In genomic region chr11:99555506-99555905, GRCh38 we compare ENCODE assay signal across 19 cellular contexts.
DNase-seq lines count a peak whose midpoint lies in the region; ATAC-seq and TF ChIP-seq lines count a peak whose summit lies in the region.
"Had no signal": no experiment of that assay in that cellular context is flagged by ENCODE, and none has a peak within 500 bp of the region (broad histone marks: within the 10 kb centered on the region; RNA-seq: fewer than 3 reads in every experiment).

No MANE protein-coding gene starts in this region.

- no peak overlapping the region for H2AFZ ChIP-seq in hepatocyte

- DNase-seq in hepatocyte (ENCODE audit: low spot score) (no peak), NCI-H1417 (lab: John Stamatoyannopoulos, UW) (no peak)
- DNase-seq: 8988T; Calu3; CD8-positive, alpha-beta T cell; DMS79 treated with DMSO at 0.1 percent for 48 hours; GF-D8; GOT3; H7; HFFc6 had no signal

- no peak overlapping the region for H3K27ac ChIP-seq in hepatocyte
- H3K27ac ChIP-seq: BLaER1 treated with 17β-estradiol and CSF1 and Interleukin-3, amounts not matched to agents 10 nM and 100 nM; HL-60; KMS-11 had no signal

- H3K4me2 ChIP-seq in hepatocyte: no peak overlapping the region
- H3K4me2 ChIP-seq: BLaER1 treated with 17β-estradiol and CSF1 and Interleukin-3, amounts not matched to agents 10 nM and 100 nM; KMS-11 had no signal

- H3K27me3 ChIP-seq in hepatocyte: no peaks in the 10 kb centered on the region
- H3K27me3 ChIP-seq: BLaER1 treated with 17β-estradiol and CSF1 and Interleukin-3, amounts not matched to agents 10 nM and 100 nM had no signal

- no peak overlapping the region for H3K4me3 ChIP-seq in hepatocyte
- H3K4me3 ChIP-seq: BLaER1 treated with 17β-estradiol and CSF1 and Interleukin-3, amounts not matched to agents 10 nM and 100 nM had no signal

- H3K9me2 ChIP-seq in hepatocyte (replicated peaks; ENCODE audit: insufficient read depth): no peaks in the 10 kb centered on the region

- H3K9me3 ChIP-seq in hepatocyte (ENCODE audit: low read depth): no peaks in the 10 kb centered on the region
- H3K9me3 ChIP-seq: BLaER1 treated with 17β-estradiol and CSF1 and Interleukin-3, amounts not matched to agents 10 nM and 100 nM had no signal

- TF ChIP-seq CTCF in hepatocyte (IDR thresholded peaks at IDR 0.05; ENCODE audit: poor library complexity): no peak

- 93% methylated on average over 2 of the region's 2 CpGs for WGBS in hepatocyte (ENCODE audit: low lambda C conversion rate, missing lambda C conversion rate)

- no peaks in the 10 kb centered on the region for H3K36me3 ChIP-seq in hepatocyte (replicated peaks; ENCODE audit: insufficient read depth, low read depth)
- H3K36me3 ChIP-seq: BLaER1 treated with 17β-estradiol and CSF1 and Interleukin-3, amounts not matched to agents 10 nM and 100 nM had no signal

- no peaks in the 10 kb centered on the region for H3K79me2 ChIP-seq in hepatocyte

- no peaks in the 10 kb centered on the region for H4K20me1 ChIP-seq in hepatocyte (ENCODE audit: insufficient read depth, poor library complexity, severe bottlenecking)
- H4K20me1 ChIP-seq: BLaER1 treated with 17β-estradiol and CSF1 and Interleukin-3, amounts not matched to agents 10 nM and 100 nM had no signal

- no peaks in the 10 kb centered on the region for H3K4me1 ChIP-seq in hepatocyte (ENCODE audit: insufficient read depth)
- H3K4me1 ChIP-seq: BLaER1 treated with 17β-estradiol and CSF1 and Interleukin-3, amounts not matched to agents 10 nM and 100 nM had no signal

- ATAC-seq in GM18861 (IDR thresholded peaks at IDR 0.05; ENCODE audit: unreplicated experiment): peak; percentile 42
- ATAC-seq in GM19467 (IDR thresholded peaks at IDR 0.05; ENCODE audit: unreplicated experiment): peak; percentile 55
- peak; percentile 55 for ATAC-seq in HG03108 (IDR thresholded peaks at IDR 0.05; ENCODE audit: unreplicated experiment)
- peak; percentile 64 for ATAC-seq in HG03457 (IDR thresholded peaks at IDR 0.05; ENCODE audit: unreplicated experiment)
- ATAC-seq in GM19023 (IDR thresholded peaks at IDR 0.05; ENCODE audit: unreplicated experiment): no peak
- ATAC-seq: CD8-positive, alpha-beta T cell; HCT116 had no signal
